ENCODE assay signal across 14 cellular contexts in genomic region chr2:109185338-109185737, GRCh38. TPM values are rescaled to one million over a fixed set of nuclear protein-coding genes. Genes with fewer than 3 reads are reported as not detected.
DNase-seq lines count a peak whose midpoint lies in the region; ATAC-seq and TF ChIP-seq lines count a peak whose summit lies in the region.
"Had no signal": no experiment of that assay in that cellular context is flagged by ENCODE, and none has a peak within 500 bp of the region (broad histone marks: within the 10 kb centered on the region; RNA-seq: fewer than 3 reads in every experiment).

No MANE protein-coding gene starts in this region.

- H3K27ac ChIP-seq in stomach smooth muscle (ENCODE audit: low read length): peak overlapping the region; percentile 76
- H3K27ac ChIP-seq in A673 (ENCODE audit: low read depth, low read length, poor library complexity, severe bottlenecking): no peak overlapping the region

- peak overlapping the region in 1 of 2 donors; percentile 39 for H3K9ac ChIP-seq in stomach smooth muscle (ENCODE audit: low read length in 2 of 2)

- H3K27me3 ChIP-seq in stomach smooth muscle (ENCODE audit: control insufficient read depth in 1 of 2, insufficient read depth in 2 of 2, low read length in 2 of 2) (no peaks in the 10 kb centered on the region), A673 (replicated peaks; ENCODE audit: insufficient read depth, low read depth, low read length, poor library complexity) (no peaks in the 10 kb centered on the region)
- H3K27me3 ChIP-seq: spleen had no signal

- BruUV-seq in A673 (replicated peaks; lab: Mats Ljungman, UMichigan): no TSS peak

- H3K4me1 Mint-ChIP-seq in glutamatergic neuron (ENCODE audit: low read depth, unreplicated experiment): no peaks in the 10 kb centered on the region
- H3K4me1 Mint-ChIP-seq: immature natural killer cell had no signal

- ATAC-seq in HG03457 (IDR thresholded peaks at IDR 0.05; ENCODE audit: unreplicated experiment): no peak

- no peaks in the 10 kb centered on the region for H3K27me3 Mint-ChIP-seq in glutamatergic neuron (ENCODE audit: unreplicated experiment)
- H3K27me3 Mint-ChIP-seq: stimulated activated naive CD8-positive, alpha-beta T cell treated with anti-CD3 and anti-CD28 coated beads, Interleukin-15, Interleukin-2, amounts not matched to agents 100 ng/mL and 50 ng/mL, for 24 hours had no signal

- no peak overlapping the region for H3K27ac Mint-ChIP-seq in glutamatergic neuron (ENCODE audit: unreplicated experiment)
- H3K27ac Mint-ChIP-seq: activated T-helper 1 cell treated with anti-CD3 and anti-CD28 coated beads, Interleukin-12 subunit alpha, Interleukin-12 subunit beta, Interleukin-2, Interleukin-4 antibody, amounts not matched to agents 30 ng/mL and 10 ng/mL and 1 ng/mL, durations not matched to agents 14 hours and 24 hours and 36 hours; immature natural killer cell; stimulated activated naive CD8-positive, alpha-beta T cell treated with anti-CD3 and anti-CD28 coated beads, Interleukin-15, Interleukin-2, amounts not matched to agents 100 ng/mL and 50 ng/mL, for 24 hours; T-helper 2 cell treated with Interferon-gamma antibody and Interleukin-4, amounts not matched to agents 5 μg/mL and 100 μg/mL, for 36 hours had no signal

- H3K36me3 Mint-ChIP-seq in glutamatergic neuron (ENCODE audit: unreplicated experiment): peaks cover under 1% of the 10 kb centered on the region

- no peak overlapping the region for H3K4me3 ChIP-seq in cardiac fibroblast (replicated peaks in 1 of 2; ENCODE audit: low read depth in 2 of 2, low read length in 2 of 2)
- H3K4me3 ChIP-seq in stomach smooth muscle (ENCODE audit: low read length in 2 of 2): peak overlapping the region in 1 of 2 donors; percentile 47
- no peak overlapping the region for H3K4me3 ChIP-seq in A673 (ENCODE audit: low read depth, low read length, poor library complexity, severe bottlenecking)
- H3K4me3 ChIP-seq: spleen had no signal

- H3K4me3 Mint-ChIP-seq in glutamatergic neuron (ENCODE audit: unreplicated experiment): no peak overlapping the region
- H3K4me3 Mint-ChIP-seq: activated T-helper 1 cell treated with anti-CD3 and anti-CD28 coated beads, Interleukin-12 subunit alpha, Interleukin-12 subunit beta, Interleukin-2, Interleukin-4 antibody, amounts not matched to agents 30 ng/mL and 10 ng/mL and 1 ng/mL, durations not matched to agents 14 hours and 24 hours and 36 hours; immature natural killer cell; stimulated activated naive CD8-positive, alpha-beta T cell treated with anti-CD3 and anti-CD28 coated beads, Interleukin-15, Interleukin-2, amounts not matched to agents 100 ng/mL and 50 ng/mL, for 24 hours; T-helper 2 cell treated with Interferon-gamma antibody and Interleukin-4, amounts not matched to agents 5 μg/mL and 100 μg/mL, for 36 hours had no signal

- TF ChIP-seq CTCF in cardiac fibroblast (IDR thresholded peaks at IDR 0.05; ENCODE audit: low read depth, low read length) (no peak), A673 (conservative IDR thresholded peaks at IDR 0.05; ENCODE audit: low read depth, low read length) (no peak), glutamatergic neuron (IDR thresholded peaks at IDR 0.05; ENCODE audit: partially characterized antibody, unreplicated experiment) (no peak)

- H3K9me3 Mint-ChIP-seq in glutamatergic neuron (ENCODE audit: unreplicated experiment): no peaks in the 10 kb centered on the region
- H3K9me3 Mint-ChIP-seq: activated T-helper 1 cell treated with anti-CD3 and anti-CD28 coated beads, Interleukin-12 subunit alpha, Interleukin-12 subunit beta, Interleukin-2, Interleukin-4 antibody, amounts not matched to agents 30 ng/mL and 10 ng/mL and 1 ng/mL, durations not matched to agents 14 hours and 24 hours and 36 hours; T-helper 2 cell treated with Interferon-gamma antibody and Interleukin-4, amounts not matched to agents 5 μg/mL and 100 μg/mL, for 36 hours had no signal

- POLR2A ChIA-PET in A673 (lab: Charles Lee; ENCODE audit: low non-redundant PET): no interaction called here

- H3K4me1 ChIP-seq in stomach smooth muscle (ENCODE audit: control insufficient read depth, insufficient read depth, low read length): peaks cover 25% of the 10 kb centered on the region
- H3K4me1 ChIP-seq in A673 (ENCODE audit: insufficient read depth, low read length, poor library complexity, severe bottlenecking): no peaks in the 10 kb centered on the region

- intact Hi-C loops in A673 (cut with micrococcal nuclease; ENCODE audit: unreplicated experiment): no loop called here

- DNase-seq in HK-2 (ENCODE audit: unreplicated experiment) (peak; percentile 12), cardiac fibroblast (ENCODE audit: low read depth in 2 of 2) (peak; percentile 69 to 72), kidney tubule cell (ENCODE audit: low spot score) (peak; percentile 69), NCI-H1436 (lab: John Stamatoyannopoulos, UW) (no peak), A673 (ENCODE audit: low spot score) (no peak), glutamatergic neuron (no peak)
- DNase-seq: immature natural killer cell, NCI-H748 treated with DMSO at 0.1 percent for 48 hours, spleen had no signal

- H3K9me3 ChIP-seq in stomach smooth muscle (ENCODE audit: control insufficient read depth in 2 of 2, low read length in 2 of 2) (no peaks in the 10 kb centered on the region), A673 (ENCODE audit: low read depth, low read length, poor library complexity, severe bottlenecking) (no peaks in the 10 kb centered on the region)

- CTCF ChIA-PET in A673 (lab: Charles Lee): no interaction called here

- H3K36me3 ChIP-seq in stomach smooth muscle (ENCODE audit: control insufficient read depth in 2 of 2, insufficient read depth in 2 of 2, low read length in 2 of 2) (no peaks in the 10 kb centered on the region), A673 (ENCODE audit: insufficient read depth, low read length, poor library complexity, severe bottlenecking) (no peaks in the 10 kb centered on the region)
- H3K36me3 ChIP-seq: spleen had no signal

RNA-seq across cellular contexts. Expression of gene SH3RF3, which starts 56.3 kb away (rescaled TPM):
- total RNA-seq in A673 (2021): 0.11 and 0.15 TPM in 2 replicates
- 1.7 TPM for total RNA-seq in glutamatergic neuron (ENCODE audit: unreplicated experiment)

Comparison
In these comparisons a context has a peak if more than half of its experiments do, and no peak if none do; other contexts are left out.
1. DNase-seq: peak in HK-2 (single experiment), cardiac fibroblast (2 of 2) and kidney tubule cell (single experiment); none in NCI-H1436 (single experiment), A673 (single experiment) and glutamatergic neuron (single experiment).